1 cellular context compared by ENCODE assay signal in the genomic region with DNA sequence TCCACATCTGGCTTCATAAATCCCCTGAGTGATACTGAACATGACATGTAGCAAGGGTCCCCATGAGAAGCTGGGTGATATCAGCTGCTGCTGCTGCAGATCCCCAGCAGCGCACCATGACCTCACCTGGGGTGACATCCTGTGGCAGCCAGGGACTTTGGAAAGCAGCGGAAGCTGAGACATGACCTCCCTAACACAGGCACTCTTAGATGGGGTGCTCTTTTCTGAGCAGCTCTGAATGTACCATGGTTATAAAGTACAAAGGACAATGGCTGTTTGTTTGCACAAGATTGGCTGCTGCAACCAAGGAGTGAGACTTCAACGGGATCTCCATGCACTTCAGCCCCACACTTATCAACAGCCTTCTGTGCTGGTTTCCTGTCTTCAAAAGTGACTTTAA.
TF ChIP-seq lines count a peak whose summit lies in the region.

No MANE protein-coding gene starts in this region.

TF ChIP-seq in HepG2, 621 proteins besides CTCF, POLR2A, EP300 and RAD21 (continued from another document):
- TF ChIP-seq ZNF652 (CRISPR knock-in tag; IDR thresholded peaks at IDR 0.05; ENCODE audit: borderline replicate concordance, low read depth) (peak; percentile 37; the same call in 1 of the 2 replicates), TOPORS (CRISPR knock-in tag; IDR thresholded peaks at IDR 0.05) (no peak), ZBTB21 (CRISPR knock-in tag; IDR thresholded peaks at IDR 0.05) (0 out of 2 replicates have a peak, but pooled peaks have one; percentile 55), THYN1 (CRISPR knock-in tag; IDR thresholded peaks at IDR 0.05; ENCODE audit: borderline replicate concordance, low read depth) (no peak), ZNF737 (CRISPR knock-in tag; IDR thresholded peaks at IDR 0.05; ENCODE audit: borderline replicate concordance) (no peak), MAZ (IDR thresholded peaks at IDR 0.05; ENCODE audit: borderline replicate concordance, low read depth, low read length) (no peak), MAZ (CRISPR knock-in tag; IDR thresholded peaks at IDR 0.05; ENCODE audit: low read depth) (no peak), ZBTB7B (CRISPR knock-in tag; IDR thresholded peaks at IDR 0.05) (0 out of 2 replicates have a peak, but pooled peaks have one; percentile 53), ZNF546 (CRISPR knock-in tag; conservative IDR thresholded peaks at IDR 0.05) (no peak), HIVEP1 (CRISPR knock-in tag; IDR thresholded peaks at IDR 0.05) (0 out of 2 replicates have a peak, but pooled peaks have one; percentile 54), ATRX (CRISPR knock-in tag; IDR thresholded peaks at IDR 0.05; ENCODE audit: borderline replicate concordance) (no peak), RXRB (CRISPR knock-in tag; IDR thresholded peaks at IDR 0.05; ENCODE audit: borderline replicate concordance) (peak; percentile 97), ZNF75D (CRISPR knock-in tag; IDR thresholded peaks at IDR 0.05; ENCODE audit: borderline replicate concordance) (no peak), ZNF572 (CRISPR knock-in tag; IDR thresholded peaks at IDR 0.05) (no peak), PAWR (CRISPR knock-in tag; IDR thresholded peaks at IDR 0.05; ENCODE audit: borderline replicate concordance) (no peak), ZNF816 (CRISPR knock-in tag; IDR thresholded peaks at IDR 0.05; ENCODE audit: borderline replicate concordance) (0 out of 2 replicates have a peak, but pooled peaks have one; percentile 57), SIX1 (CRISPR knock-in tag; IDR thresholded peaks at IDR 0.05; ENCODE audit: borderline replicate concordance) (peak; percentile 72; the same call in 1 of the 2 replicates), CBX1 (IDR thresholded peaks at IDR 0.05; ENCODE audit: low read depth) (no peak), ZSCAN25 (CRISPR knock-in tag; IDR thresholded peaks at IDR 0.05) (no peak), DPF2 (CRISPR knock-in tag; IDR thresholded peaks at IDR 0.05; ENCODE audit: borderline replicate concordance, low read depth) (peak; percentile 84), MBNL3 (CRISPR knock-in tag; conservative IDR thresholded peaks at IDR 0.05) (no peak), ZFX (CRISPR knock-in tag; IDR thresholded peaks at IDR 0.05; ENCODE audit: low read depth) (no peak), KLF15 (CRISPR knock-in tag; IDR thresholded peaks at IDR 0.05; ENCODE audit: borderline replicate concordance) (no peak), FOXM1 (CRISPR knock-in tag; IDR thresholded peaks at IDR 0.05) (no peak), EZH2 (conservative IDR thresholded peaks at IDR 0.05; ENCODE audit: low read depth, low read length) (no peak), SMAD9 (CRISPR knock-in tag; IDR thresholded peaks at IDR 0.05) (no peak), ZNF83 (CRISPR knock-in tag; IDR thresholded peaks at IDR 0.05; ENCODE audit: borderline replicate concordance) (no peak), DNMT3B (CRISPR knock-in tag; conservative IDR thresholded peaks at IDR 0.05) (no peak), GATAD1 (CRISPR knock-in tag; IDR thresholded peaks at IDR 0.05) (peak; percentile 44; the same call in 1 of the 2 replicates), NFIC (IDR thresholded peaks at IDR 0.05; ENCODE audit: low read length) (peak; percentile 70; the same call in 1 of the 2 replicates), NR2C2 (CRISPR knock-in tag; IDR thresholded peaks at IDR 0.05; ENCODE audit: borderline replicate concordance) (peak; percentile 78), GLI4 (CRISPR knock-in tag; IDR thresholded peaks at IDR 0.05; ENCODE audit: borderline replicate concordance) (no peak)
- TF ChIP-seq, protein P1, sequence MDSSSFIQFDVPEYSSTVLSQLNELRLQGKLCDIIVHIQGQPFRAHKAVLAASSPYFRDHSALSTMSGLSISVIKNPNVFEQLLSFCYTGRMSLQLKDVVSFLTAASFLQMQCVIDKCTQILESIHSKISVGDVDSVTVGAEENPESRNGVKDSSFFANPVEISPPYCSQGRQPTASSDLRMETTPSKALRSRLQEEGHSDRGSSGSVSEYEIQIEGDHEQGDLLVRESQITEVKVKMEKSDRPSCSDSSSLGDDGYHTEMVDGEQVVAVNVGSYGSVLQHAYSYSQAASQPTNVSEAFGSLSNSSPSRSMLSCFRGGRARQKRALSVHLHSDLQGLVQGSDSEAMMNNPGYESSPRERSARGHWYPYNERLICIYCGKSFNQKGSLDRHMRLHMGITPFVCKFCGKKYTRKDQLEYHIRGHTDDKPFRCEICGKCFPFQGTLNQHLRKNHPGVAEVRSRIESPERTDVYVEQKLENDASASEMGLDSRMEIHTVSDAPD (CRISPR knock-in tag; IDR thresholded peaks at IDR 0.05) = peak; percentile 41; the same call in 1 of the 2 replicates
- TF ChIP-seq, protein P2, sequence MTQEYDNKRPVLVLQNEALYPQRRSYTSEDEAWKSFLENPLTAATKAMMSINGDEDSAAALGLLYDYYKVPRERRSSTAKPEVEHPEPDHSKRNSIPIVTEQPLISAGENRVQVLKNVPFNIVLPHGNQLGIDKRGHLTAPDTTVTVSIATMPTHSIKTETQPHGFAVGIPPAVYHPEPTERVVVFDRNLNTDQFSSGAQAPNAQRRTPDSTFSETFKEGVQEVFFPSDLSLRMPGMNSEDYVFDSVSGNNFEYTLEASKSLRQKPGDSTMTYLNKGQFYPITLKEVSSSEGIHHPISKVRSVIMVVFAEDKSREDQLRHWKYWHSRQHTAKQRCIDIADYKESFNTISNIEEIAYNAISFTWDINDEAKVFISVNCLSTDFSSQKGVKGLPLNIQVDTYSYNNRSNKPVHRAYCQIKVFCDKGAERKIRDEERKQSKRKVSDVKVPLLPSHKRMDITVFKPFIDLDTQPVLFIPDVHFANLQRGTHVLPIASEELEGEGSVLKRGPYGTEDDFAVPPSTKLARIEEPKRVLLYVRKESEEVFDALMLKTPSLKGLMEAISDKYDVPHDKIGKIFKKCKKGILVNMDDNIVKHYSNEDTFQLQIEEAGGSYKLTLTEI (CRISPR knock-in tag; conservative IDR thresholded peaks at IDR 0.05) = no peak
- TF ChIP-seq, protein P3, sequence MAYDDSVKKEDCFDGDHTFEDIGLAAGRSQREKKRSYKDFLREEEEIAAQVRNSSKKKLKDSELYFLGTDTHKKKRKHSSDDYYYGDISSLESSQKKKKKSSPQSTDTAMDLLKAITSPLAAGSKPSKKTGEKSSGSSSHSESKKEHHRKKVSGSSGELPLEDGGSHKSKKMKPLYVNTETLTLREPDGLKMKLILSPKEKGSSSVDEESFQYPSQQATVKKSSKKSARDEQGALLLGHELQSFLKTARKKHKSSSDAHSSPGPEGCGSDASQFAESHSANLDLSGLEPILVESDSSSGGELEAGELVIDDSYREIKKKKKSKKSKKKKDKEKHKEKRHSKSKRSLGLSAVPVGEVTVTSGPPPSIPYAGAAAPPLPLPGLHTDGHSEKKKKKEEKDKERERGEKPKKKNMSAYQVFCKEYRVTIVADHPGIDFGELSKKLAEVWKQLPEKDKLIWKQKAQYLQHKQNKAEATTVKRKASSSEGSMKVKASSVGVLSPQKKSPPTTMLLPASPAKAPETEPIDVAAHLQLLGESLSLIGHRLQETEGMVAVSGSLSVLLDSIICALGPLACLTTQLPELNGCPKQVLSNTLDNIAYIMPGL (CRISPR knock-in tag; IDR thresholded peaks at IDR 0.05; ENCODE audit: borderline replicate concordance in 1 of 2, low read depth in 1 of 2) = peak in 1 of 2 experiments; percentile 52; a peak in 1 of 4 replicates
- TF ChIP-seq, protein P4, sequence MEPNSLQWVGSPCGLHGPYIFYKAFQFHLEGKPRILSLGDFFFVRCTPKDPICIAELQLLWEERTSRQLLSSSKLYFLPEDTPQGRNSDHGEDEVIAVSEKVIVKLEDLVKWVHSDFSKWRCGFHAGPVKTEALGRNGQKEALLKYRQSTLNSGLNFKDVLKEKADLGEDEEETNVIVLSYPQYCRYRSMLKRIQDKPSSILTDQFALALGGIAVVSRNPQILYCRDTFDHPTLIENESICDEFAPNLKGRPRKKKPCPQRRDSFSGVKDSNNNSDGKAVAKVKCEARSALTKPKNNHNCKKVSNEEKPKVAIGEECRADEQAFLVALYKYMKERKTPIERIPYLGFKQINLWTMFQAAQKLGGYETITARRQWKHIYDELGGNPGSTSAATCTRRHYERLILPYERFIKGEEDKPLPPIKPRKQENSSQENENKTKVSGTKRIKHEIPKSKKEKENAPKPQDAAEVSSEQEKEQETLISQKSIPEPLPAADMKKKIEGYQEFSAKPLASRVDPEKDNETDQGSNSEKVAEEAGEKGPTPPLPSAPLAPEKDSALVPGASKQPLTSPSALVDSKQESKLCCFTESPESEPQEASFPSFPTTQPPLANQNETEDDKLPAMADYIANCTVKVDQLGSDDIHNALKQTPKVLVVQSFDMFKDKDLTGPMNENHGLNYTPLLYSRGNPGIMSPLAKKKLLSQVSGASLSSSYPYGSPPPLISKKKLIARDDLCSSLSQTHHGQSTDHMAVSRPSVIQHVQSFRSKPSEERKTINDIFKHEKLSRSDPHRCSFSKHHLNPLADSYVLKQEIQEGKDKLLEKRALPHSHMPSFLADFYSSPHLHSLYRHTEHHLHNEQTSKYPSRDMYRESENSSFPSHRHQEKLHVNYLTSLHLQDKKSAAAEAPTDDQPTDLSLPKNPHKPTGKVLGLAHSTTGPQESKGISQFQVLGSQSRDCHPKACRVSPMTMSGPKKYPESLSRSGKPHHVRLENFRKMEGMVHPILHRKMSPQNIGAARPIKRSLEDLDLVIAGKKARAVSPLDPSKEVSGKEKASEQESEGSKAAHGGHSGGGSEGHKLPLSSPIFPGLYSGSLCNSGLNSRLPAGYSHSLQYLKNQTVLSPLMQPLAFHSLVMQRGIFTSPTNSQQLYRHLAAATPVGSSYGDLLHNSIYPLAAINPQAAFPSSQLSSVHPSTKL (CRISPR knock-in tag; IDR thresholded peaks at IDR 0.05) = peak; percentile 94
- TF ChIP-seq, protein P5, sequence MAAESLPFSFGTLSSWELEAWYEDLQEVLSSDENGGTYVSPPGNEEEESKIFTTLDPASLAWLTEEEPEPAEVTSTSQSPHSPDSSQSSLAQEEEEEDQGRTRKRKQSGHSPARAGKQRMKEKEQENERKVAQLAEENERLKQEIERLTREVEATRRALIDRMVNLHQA (CRISPR knock-in tag; IDR thresholded peaks at IDR 0.05) = no peak
- TF ChIP-seq, protein P6, sequence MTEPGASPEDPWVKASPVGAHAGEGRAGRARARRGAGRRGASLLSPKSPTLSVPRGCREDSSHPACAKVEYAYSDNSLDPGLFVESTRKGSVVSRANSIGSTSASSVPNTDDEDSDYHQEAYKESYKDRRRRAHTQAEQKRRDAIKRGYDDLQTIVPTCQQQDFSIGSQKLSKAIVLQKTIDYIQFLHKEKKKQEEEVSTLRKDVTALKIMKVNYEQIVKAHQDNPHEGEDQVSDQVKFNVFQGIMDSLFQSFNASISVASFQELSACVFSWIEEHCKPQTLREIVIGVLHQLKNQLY (CRISPR knock-in tag; IDR thresholded peaks at IDR 0.05) = peak; percentile 81
- TF ChIP-seq, protein P7, sequence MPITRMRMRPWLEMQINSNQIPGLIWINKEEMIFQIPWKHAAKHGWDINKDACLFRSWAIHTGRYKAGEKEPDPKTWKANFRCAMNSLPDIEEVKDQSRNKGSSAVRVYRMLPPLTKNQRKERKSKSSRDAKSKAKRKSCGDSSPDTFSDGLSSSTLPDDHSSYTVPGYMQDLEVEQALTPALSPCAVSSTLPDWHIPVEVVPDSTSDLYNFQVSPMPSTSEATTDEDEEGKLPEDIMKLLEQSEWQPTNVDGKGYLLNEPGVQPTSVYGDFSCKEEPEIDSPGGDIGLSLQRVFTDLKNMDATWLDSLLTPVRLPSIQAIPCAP (CRISPR knock-in tag; IDR thresholded peaks at IDR 0.05; ENCODE audit: low read depth) = no peak
